ENCODE assay signal across 15 cellular contexts in the genomic region with DNA sequence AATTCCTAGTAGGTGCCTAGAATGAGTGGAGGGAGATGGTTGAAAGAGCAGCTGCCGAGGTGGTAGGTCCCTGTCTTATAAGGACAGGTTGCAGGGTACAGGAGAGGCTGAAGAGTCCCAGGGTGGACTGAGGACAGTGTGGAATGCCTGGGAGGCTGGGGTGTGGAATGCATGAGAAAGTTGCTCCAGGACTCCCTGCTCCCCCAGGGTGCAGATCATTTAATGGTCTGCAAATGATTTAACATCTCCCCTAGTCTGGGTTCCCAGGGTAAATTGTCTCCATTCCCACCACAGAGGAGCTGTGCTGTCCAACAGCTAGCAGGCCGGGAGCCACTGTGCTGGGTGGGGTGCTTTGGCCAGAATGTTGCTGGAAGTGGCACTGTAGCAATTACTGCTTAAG.
DNase-seq lines count a peak whose midpoint lies in the region; ATAC-seq and TF ChIP-seq lines count a peak whose summit lies in the region.
"Had no signal": no experiment of that assay in that cellular context is flagged by ENCODE, and none has a peak within 500 bp of the region (broad histone marks: within the 10 kb centered on the region; RNA-seq: fewer than 3 reads in every experiment).

No MANE protein-coding gene starts in this region.

- TF ChIP-seq CTCF in WTC11 (IDR thresholded peaks at IDR 0.05) = no peak

- H3K36me3 Mint-ChIP-seq in WTC11 = no peaks in the 10 kb centered on the region

- POLR2A ChIA-PET in WTC11 (lab: Charles Lee) = no interaction called here

- no peak overlapping the region for H3K4me3 Mint-ChIP-seq in WTC11
- H3K4me3 Mint-ChIP-seq: CD8-positive, alpha-beta memory T cell had no signal

- no peaks in the 10 kb centered on the region for H3K9me3 Mint-ChIP-seq in WTC11
- H3K9me3 Mint-ChIP-seq: CD8-positive, alpha-beta memory T cell had no signal

- DNase-seq in ELF-1 (ENCODE audit: low read depth, low spot score) = peak; percentile 24
- DNase-seq in WTC11 (ENCODE audit: low spot score) = no peak
- peak; percentile 50 for DNase-seq in glomerular visceral epithelial cell (ENCODE audit: extremely low spot score)
- peak; percentile 30 for DNase-seq in left kidney (ENCODE audit: low read depth, low spot score)
- no peak for DNase-seq in DMS53 (lab: John Stamatoyannopoulos, UW)
- DNase-seq in NCI-H1092 (lab: John Stamatoyannopoulos, UW) = no peak
- DNase-seq: 8988T; AML-193; Caco-2; CD8-positive, alpha-beta memory T cell; IMR-90 had no signal

- peaks cover 25% of the 10 kb centered on the region for H3K4me1 Mint-ChIP-seq in WTC11
- H3K4me1 Mint-ChIP-seq: CD8-positive, alpha-beta memory T cell had no signal

- no peak overlapping the region for H3K27ac Mint-ChIP-seq in WTC11
- H3K27ac Mint-ChIP-seq: CD8-positive, alpha-beta memory T cell had no signal

- ATAC-seq in WTC11 = peak; percentile 62
- ATAC-seq in GM18868 (IDR thresholded peaks at IDR 0.05; ENCODE audit: unreplicated experiment) = no peak
- ATAC-seq in HG02571 (IDR thresholded peaks at IDR 0.05; ENCODE audit: unreplicated experiment) = no peak
- ATAC-seq: GM12878, HCT116 had no signal

- CTCF ChIA-PET in WTC11 (lab: Charles Lee) = interaction anchor here (1.3 to 2.7 kb wide), 4 partner anchors 18 to 517 kb away, joined by 3 to 7 read pairs (median 4); no protein-coding TSS in a partner anchor

- H3K27me3 Mint-ChIP-seq in WTC11 (ENCODE audit: low read depth) = peaks cover 9% of the 10 kb centered on the region

TF ChIP-seq in WTC11, 78 proteins besides CTCF, POLR2A, EP300 and RAD21:
- TF ChIP-seq ATF1 (CRISPR knock-in tag; IDR thresholded peaks at IDR 0.05) (no peak), TCF7 (CRISPR knock-in tag; IDR thresholded peaks at IDR 0.05; ENCODE audit: low read depth) (no peak), ZNF138 (CRISPR knock-in tag; conservative IDR thresholded peaks at IDR 0.05) (no peak), SMAD3 (CRISPR knock-in tag; IDR thresholded peaks at IDR 0.05; ENCODE audit: borderline replicate concordance) (no peak), SP1 (CRISPR knock-in tag; conservative IDR thresholded peaks at IDR 0.05) (no peak)
- TF ChIP-seq, protein P1, sequence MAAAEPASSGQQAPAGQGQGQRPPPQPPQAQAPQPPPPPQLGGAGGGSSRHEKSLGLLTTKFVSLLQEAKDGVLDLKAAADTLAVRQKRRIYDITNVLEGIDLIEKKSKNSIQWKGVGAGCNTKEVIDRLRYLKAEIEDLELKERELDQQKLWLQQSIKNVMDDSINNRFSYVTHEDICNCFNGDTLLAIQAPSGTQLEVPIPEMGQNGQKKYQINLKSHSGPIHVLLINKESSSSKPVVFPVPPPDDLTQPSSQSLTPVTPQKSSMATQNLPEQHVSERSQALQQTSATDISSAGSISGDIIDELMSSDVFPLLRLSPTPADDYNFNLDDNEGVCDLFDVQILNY (CRISPR knock-in tag; IDR thresholded peaks at IDR 0.05) = no peak
- TF ChIP-seq, protein P2, sequence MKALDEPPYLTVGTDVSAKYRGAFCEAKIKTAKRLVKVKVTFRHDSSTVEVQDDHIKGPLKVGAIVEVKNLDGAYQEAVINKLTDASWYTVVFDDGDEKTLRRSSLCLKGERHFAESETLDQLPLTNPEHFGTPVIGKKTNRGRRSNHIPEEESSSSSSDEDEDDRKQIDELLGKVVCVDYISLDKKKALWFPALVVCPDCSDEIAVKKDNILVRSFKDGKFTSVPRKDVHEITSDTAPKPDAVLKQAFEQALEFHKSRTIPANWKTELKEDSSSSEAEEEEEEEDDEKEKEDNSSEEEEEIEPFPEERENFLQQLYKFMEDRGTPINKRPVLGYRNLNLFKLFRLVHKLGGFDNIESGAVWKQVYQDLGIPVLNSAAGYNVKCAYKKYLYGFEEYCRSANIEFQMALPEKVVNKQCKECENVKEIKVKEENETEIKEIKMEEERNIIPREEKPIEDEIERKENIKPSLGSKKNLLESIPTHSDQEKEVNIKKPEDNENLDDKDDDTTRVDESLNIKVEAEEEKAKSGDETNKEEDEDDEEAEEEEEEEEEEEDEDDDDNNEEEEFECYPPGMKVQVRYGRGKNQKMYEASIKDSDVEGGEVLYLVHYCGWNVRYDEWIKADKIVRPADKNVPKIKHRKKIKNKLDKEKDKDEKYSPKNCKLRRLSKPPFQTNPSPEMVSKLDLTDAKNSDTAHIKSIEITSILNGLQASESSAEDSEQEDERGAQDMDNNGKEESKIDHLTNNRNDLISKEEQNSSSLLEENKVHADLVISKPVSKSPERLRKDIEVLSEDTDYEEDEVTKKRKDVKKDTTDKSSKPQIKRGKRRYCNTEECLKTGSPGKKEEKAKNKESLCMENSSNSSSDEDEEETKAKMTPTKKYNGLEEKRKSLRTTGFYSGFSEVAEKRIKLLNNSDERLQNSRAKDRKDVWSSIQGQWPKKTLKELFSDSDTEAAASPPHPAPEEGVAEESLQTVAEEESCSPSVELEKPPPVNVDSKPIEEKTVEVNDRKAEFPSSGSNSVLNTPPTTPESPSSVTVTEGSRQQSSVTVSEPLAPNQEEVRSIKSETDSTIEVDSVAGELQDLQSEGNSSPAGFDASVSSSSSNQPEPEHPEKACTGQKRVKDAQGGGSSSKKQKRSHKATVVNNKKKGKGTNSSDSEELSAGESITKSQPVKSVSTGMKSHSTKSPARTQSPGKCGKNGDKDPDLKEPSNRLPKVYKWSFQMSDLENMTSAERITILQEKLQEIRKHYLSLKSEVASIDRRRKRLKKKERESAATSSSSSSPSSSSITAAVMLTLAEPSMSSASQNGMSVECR (CRISPR knock-in tag; IDR thresholded peaks at IDR 0.05; ENCODE audit: borderline replicate concordance) = no peak

Comparison
In these comparisons a context has a peak if more than half of its experiments do, and no peak if none do; other contexts are left out.
1. DNase-seq: peak in ELF-1 (single experiment), glomerular visceral epithelial cell (single experiment) and left kidney (single experiment); none in WTC11 (single experiment), DMS53 (single experiment) and NCI-H1092 (single experiment).